ENCODE assay signal across 8 cellular contexts in the genomic region with DNA sequence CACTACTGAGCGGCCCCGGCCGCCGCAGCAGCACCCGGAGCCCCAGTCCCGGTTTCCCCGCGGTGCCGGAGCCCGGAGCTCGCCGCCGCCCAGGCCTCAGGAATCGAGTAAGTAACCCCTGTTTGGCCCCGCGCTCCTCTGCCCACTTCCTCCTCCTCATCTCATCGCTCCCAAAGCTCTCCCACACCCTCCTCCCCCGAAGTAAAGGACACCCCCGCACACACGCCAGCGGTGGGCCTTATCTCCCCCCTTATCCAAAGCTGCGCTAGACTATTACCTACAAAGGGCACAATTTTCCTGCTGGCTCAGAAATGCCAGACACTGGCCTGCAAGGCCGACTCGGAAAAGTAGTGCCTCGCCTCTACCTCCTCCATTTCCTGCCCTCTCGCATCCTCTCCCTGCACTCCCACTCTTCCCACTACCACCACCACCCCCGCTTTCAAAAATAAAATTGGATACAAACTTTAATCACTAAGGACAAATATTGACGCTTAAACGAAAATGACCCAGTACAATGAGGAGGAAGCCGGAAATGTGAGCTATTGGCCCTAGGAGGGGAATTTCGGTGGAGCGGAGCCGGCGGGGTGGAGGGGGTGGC. TPM values are rescaled to one million over a fixed set of nuclear protein-coding genes. Genes with fewer than 3 reads are reported as not detected.
DNase-seq lines count a peak whose midpoint lies in the region; ATAC-seq, FAIRE-seq and TF ChIP-seq lines count a peak whose summit lies in the region.

No MANE protein-coding gene starts in this region.

- intact Hi-C loops in K562 (cut with micrococcal nuclease), result no loop called here

- peak; percentile 61 for TF ChIP-seq POLR2A in K562 (conservative IDR thresholded peaks at IDR 0.05)

- H3K36me3 Mint-ChIP-seq in natural killer cell treated with Interleukin-12 subunit alpha and Interleukin-12 subunit beta and Interleukin-15 and Interleukin-18, amount 100 ng/mL, for 72 hours, result peaks cover 18% of the 10 kb centered on the region

- H3K27me3 ChIP-seq in K562 (ENCODE audit: control insufficient read depth in 2 of 2, insufficient read depth in 2 of 2, low read length in 2 of 2), result no peaks in the 10 kb centered on the region

- TF ChIP-seq CTCF in K562 (IDR thresholded peaks at IDR 0.05 in 2 of 3, conservative IDR thresholded peaks at IDR 0.05 in 1 of 3; ENCODE audit: insufficient read depth in 2 of 3, low read depth in 1 of 3, low read length in 3 of 3), result no peak

- 10% methylated on average over 14 of the region's 34 CpGs for WGBS in K562 (ENCODE audit: insufficient coverage, low coverage, missing lambda C conversion rate)

- ATAC-seq in K562, result peak; percentile 17
- no peak for ATAC-seq in natural killer cell treated with Interleukin-12 subunit alpha and Interleukin-12 subunit beta and Interleukin-15 and Interleukin-18, amount 100 ng/mL, for 72 hours
- no peak for ATAC-seq in HG03520 (IDR thresholded peaks at IDR 0.05; ENCODE audit: unreplicated experiment)

- no peak overlapping the region for H3K27ac Mint-ChIP-seq in natural killer cell treated with Interleukin-12 subunit alpha and Interleukin-12 subunit beta and Interleukin-15 and Interleukin-18, amount 100 ng/mL, for 72 hours

- POLR2A ChIA-PET in K562 (lab: Yijun Ruan, JAX), result interaction anchor here (1.5 kb wide), 1 partner anchor 8 kb away, joined by 3 read pairs; no protein-coding TSS in a partner anchor

- H3K9me1 ChIP-seq in K562 (ENCODE audit: control insufficient read depth, insufficient read depth, low read length), result no peaks in the 10 kb centered on the region

- H3K4me3 Mint-ChIP-seq in natural killer cell treated with Interleukin-12 subunit alpha and Interleukin-12 subunit beta and Interleukin-15 and Interleukin-18, amount 100 ng/mL, for 72 hours, result peak overlapping the region; percentile 38

- H3K4me3 ChIP-seq in K562, result peak overlapping the region; percentile 46

- peaks cover 53 to 62% of the 10 kb centered on the region in 2 donors for H3K27me3 Mint-ChIP-seq in natural killer cell treated with Interleukin-12 subunit alpha and Interleukin-12 subunit beta and Interleukin-15 and Interleukin-18, amount 100 ng/mL, for 72 hours

- peak; percentile 69 for DNase-seq in DMS53 treated with DMSO at 0.1 percent for 48 hours (lab: John Stamatoyannopoulos, UW; ENCODE audit: unreplicated experiment)
- DNase-seq in HK-2 (ENCODE audit: unreplicated experiment), result peak; percentile 71
- DNase-seq in K562 (ENCODE audit: extremely low read depth in 1 of 4, low spot score in 3 of 4), result peak; percentile 22 to 61 (median 33)
- no peak for DNase-seq in natural killer cell treated with Interleukin-12 subunit alpha and Interleukin-12 subunit beta and Interleukin-15 and Interleukin-18, amount 100 ng/mL, for 72 hours (ENCODE audit: low spot score)
- DNase-seq in amniotic stem cell (lab: John Stamatoyannopoulos, UW), result no peak
- DNase-seq in central memory CD4-positive, alpha-beta T cell, result no peak
- no peak for DNase-seq in cerebellar cortex (ENCODE audit: low spot score)

- H3K9me3 Mint-ChIP-seq in natural killer cell treated with Interleukin-12 subunit alpha and Interleukin-12 subunit beta and Interleukin-15 and Interleukin-18, amount 100 ng/mL, for 72 hours, result peaks cover 13% of the 10 kb centered on the region

- H3K9me3 ChIP-seq in K562 (replicated peaks; ENCODE audit: control insufficient read depth, insufficient read depth, low read depth, low read length), result no peaks in the 10 kb centered on the region

- H2AFZ ChIP-seq in K562 (ENCODE audit: low read depth, low read length), result peak overlapping the region; percentile 77

- FAIRE-seq in K562 (lab: Jason Lieb, UNC), result no peak

- no peak for TF ChIP-seq RAD21 in K562 (CRISPR knock-in tag; conservative IDR thresholded peaks at IDR 0.05 in 1 of 2, IDR thresholded peaks at IDR 0.05 in 1 of 2)

- in situ Hi-C loops in K562 (cut with MboI), result loop anchor here (25.0 kb wide), 2 partner anchors 446 to 1446 kb away; no protein-coding TSS in a partner anchor

- H3K4me1 Mint-ChIP-seq in natural killer cell treated with Interleukin-12 subunit alpha and Interleukin-12 subunit beta and Interleukin-15 and Interleukin-18, amount 100 ng/mL, for 72 hours (ENCODE audit: low read depth in 2 of 2), result peaks cover 0 to 15% of the 10 kb centered on the region in 2 donors

- peak overlapping the region; percentile 78 for H3K27ac ChIP-seq in K562 (ENCODE audit: extremely low read depth, low read depth, low read length)

- no TSS peak for BruUV-seq in K562 (replicated peaks; lab: Mats Ljungman, UMichigan)

- CTCF ChIA-PET in K562 (lab: Yijun Ruan, JAX; ENCODE audit: low intra/inter-chr PET ratio), result no interaction called here

- peak overlapping the region; percentile 82 to 90 for H3K9ac ChIP-seq in K562 (ENCODE audit: insufficient read depth in 1 of 2, low read depth in 2 of 2, low read length in 2 of 2)

- no peak for TF ChIP-seq EP300 in K562 (IDR thresholded peaks at IDR 0.05; ENCODE audit: low read length)

- H3K79me2 ChIP-seq in K562 (ENCODE audit: control insufficient read depth, insufficient read depth, low read length), result peaks cover 57% of the 10 kb centered on the region

- H3K4me2 ChIP-seq in K562 (ENCODE audit: insufficient read depth, low read length), result peak overlapping the region; percentile 61

- H3K36me3 ChIP-seq in K562 (ENCODE audit: control insufficient read depth, insufficient read depth, low read length), result no peaks in the 10 kb centered on the region

- H3K4me1 ChIP-seq in K562 (replicated peaks in 1 of 2; ENCODE audit: control insufficient read depth in 2 of 2, insufficient read depth in 2 of 2, low read length in 2 of 2), result peaks cover 0 to 8% of the 10 kb centered on the region in 2 experiments; a peak in 2 of 5 replicates

- H4K20me1 ChIP-seq in K562 (replicated peaks; ENCODE audit: control insufficient read depth, insufficient read depth, low read length), result no peaks in the 10 kb centered on the region

TF ChIP-seq in K562, 482 proteins besides CTCF, POLR2A, EP300 and RAD21 (continues in another document):
- TF ChIP-seq L3MBTL2 (IDR thresholded peaks at IDR 0.05) (peak; percentile 17; the same call in 1 of the 2 replicates), TAL1 (IDR thresholded peaks at IDR 0.05) (no peak), TRIM28 (IDR thresholded peaks at IDR 0.05) (no peak), CEBPB (tag; IDR thresholded peaks at IDR 0.05) (no peak), ZFPM2 (CRISPR knock-in tag; IDR thresholded peaks at IDR 0.05) (no peak), MCM5 (IDR thresholded peaks at IDR 0.05; ENCODE audit: low read depth) (no peak), LARP7 (IDR thresholded peaks at IDR 0.05) (no peak), EP400 (IDR thresholded peaks at IDR 0.05) (peak; percentile 37; the same call in 1 of the 2 replicates), ZNF830 (CRISPR knock-in tag; IDR thresholded peaks at IDR 0.05) (no peak), THRAP3 (IDR thresholded peaks at IDR 0.05; ENCODE audit: borderline replicate concordance) (no peak), ARID1B (IDR thresholded peaks at IDR 0.05) (peak; percentile 42; the same call in 1 of the 2 replicates), PTBP1 (IDR thresholded peaks at IDR 0.05; ENCODE audit: low read depth, low read length) (no peak), E2F3 (CRISPR knock-in tag; IDR thresholded peaks at IDR 0.05) (no peak), ZNF263 (CRISPR knock-in tag; IDR thresholded peaks at IDR 0.05; ENCODE audit: borderline replicate concordance) (no peak; the same call in 1 of the 2 replicates), EGR1 (conservative IDR thresholded peaks at IDR 0.05) (peak; percentile 89), BRD4 (IDR thresholded peaks at IDR 0.05) (no peak), MCM2 (IDR thresholded peaks at IDR 0.05; ENCODE audit: low read depth) (no peak)
- TF ChIP-seq, protein P1, sequence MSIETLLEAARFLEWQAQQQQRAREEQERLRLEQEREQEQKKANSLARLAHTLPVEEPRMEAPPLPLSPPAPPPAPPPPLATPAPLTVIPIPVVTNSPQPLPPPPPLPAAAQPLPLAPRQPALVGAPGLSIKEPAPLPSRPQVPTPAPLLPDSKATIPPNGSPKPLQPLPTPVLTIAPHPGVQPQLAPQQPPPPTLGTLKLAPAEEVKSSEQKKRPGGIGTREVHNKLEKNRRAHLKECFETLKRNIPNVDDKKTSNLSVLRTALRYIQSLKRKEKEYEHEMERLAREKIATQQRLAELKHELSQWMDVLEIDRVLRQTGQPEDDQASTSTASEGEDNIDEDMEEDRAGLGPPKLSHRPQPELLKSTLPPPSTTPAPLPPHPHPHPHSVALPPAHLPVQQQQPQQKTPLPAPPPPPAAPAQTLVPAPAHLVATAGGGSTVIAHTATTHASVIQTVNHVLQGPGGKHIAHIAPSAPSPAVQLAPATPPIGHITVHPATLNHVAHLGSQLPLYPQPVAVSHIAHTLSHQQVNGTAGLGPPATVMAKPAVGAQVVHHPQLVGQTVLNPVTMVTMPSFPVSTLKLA (conservative IDR thresholded peaks at IDR 0.05), result 0 out of 4 replicates have a peak, but pooled peaks of 1 of the 2 experiments have one; percentile 27

RNA-seq across cellular contexts. Expression of a gene that starts 0.6 kb away (rescaled TPM):
- total RNA-seq in K562 (2011; cell fraction: chromatin; rRNA removed; ENCODE audit: low replicate concordance), result 1.0 and 1.7 TPM in 2 replicates
- total RNA-seq in K562 (2011; cell fraction: nucleolus; rRNA removed), result 0.53 and 1.0 TPM in 2 replicates
- 1.2 and 1.7 TPM in 2 replicates for total RNA-seq in K562 (2011; cell fraction: nucleoplasm; rRNA removed)
- total RNA-seq in K562 (2014; rRNA removed) (0.68 and 1.2 TPM in 2 replicates), K562 (2014; rRNA removed; fragmentation: Illumina TruSeq; extraction: Trizol) (0.69 and 0.70 TPM in 2 replicates), K562 (2015; rRNA removed; fragmentation: Illumina TruSeq; extraction: Trizol) (0.94 and 1.1 TPM in 2 replicates), K562 (2021) (3.0 and 3.7 TPM in 2 replicates)
- polyA plus RNA-seq in K562 (2011; rRNA removed) (0.55 and 0.56 TPM in 2 replicates), K562 (2014; fragmentation: Illumina TruSeq; extraction: Trizol) (0.74 and 1.2 TPM in 2 replicates), K562 (2014; fragmentation: Nextera tagmentation; extraction: Ambion mirVana) (1 to 10 TPM in 1 of 2 experiments, under 1 TPM in 1; 0.85 to 1.4 TPM), K562 (2014; rRNA removed) (1.3 TPM in 2 replicates)
- polyA plus RNA-seq in K562 (2011; cell fraction: cytosol; rRNA removed), result 0.41 and 0.97 TPM in 2 replicates
- 2.6 and 3.1 TPM in 2 replicates for polyA plus RNA-seq in K562 (2011; cell fraction: nucleus; rRNA removed)
- polyA plus RNA-seq in K562 (2012), result 2.5 and 2.8 TPM in 2 replicates
- 0.21 TPM in 2 replicates for polyA minus RNA-seq in K562 (2011; rRNA and poly(A)+ RNA removed)
- 0.27 and 0.48 TPM in 2 replicates for polyA minus RNA-seq in K562 (2011; cell fraction: cytosol; rRNA and poly(A)+ RNA removed)
- 0.54 and 0.89 TPM in 2 replicates for polyA minus RNA-seq in K562 (2011; cell fraction: nucleus; rRNA and poly(A)+ RNA removed)
- not detected for total RNA-seq in natural killer cell treated with Interleukin-12 subunit alpha and Interleukin-12 subunit beta and Interleukin-15 and Interleukin-18, amount 100 ng/mL, for 72 hours

Comparison
In these comparisons a context has a peak if more than half of its experiments do, and no peak if none do; other contexts are left out.
1. DNase-seq: peak in DMS53 treated with DMSO at 0.1 percent for 48 hours (single experiment), HK-2 (single experiment) and K562 (4 of 4); none in natural killer cell treated with Interleukin-12 subunit alpha and Interleukin-12 subunit beta and Interleukin-15 and Interleukin-18, amount 100 ng/mL, for 72 hours (single experiment), amniotic stem cell (single experiment), central memory CD4-positive, alpha-beta T cell (single experiment) and cerebellar cortex (single experiment).